ENCODE assay signal across 22 cellular contexts in the genomic region with DNA sequence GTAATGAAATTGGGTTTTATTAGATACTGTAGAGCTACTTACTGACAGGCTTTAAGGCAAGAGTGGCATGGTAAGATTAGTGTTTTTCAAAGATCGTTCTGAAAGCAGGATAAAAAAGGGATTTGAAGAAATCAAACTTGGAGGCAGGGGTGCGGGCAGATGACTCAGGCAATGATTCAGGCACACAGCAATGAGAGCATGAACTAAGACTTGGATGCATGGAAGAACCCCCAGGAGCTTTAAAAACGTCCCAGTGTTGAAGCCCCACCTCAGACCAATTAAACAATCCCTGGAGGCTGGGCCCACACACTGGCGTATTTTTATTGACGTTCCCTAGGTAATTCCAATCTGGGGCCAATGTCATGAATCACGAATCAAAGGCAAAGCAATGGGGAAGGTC.
DNase-seq lines count a peak whose midpoint lies in the region; FAIRE-seq and TF ChIP-seq lines count a peak whose summit lies in the region.
"Had no signal": no experiment of that assay in that cellular context is flagged by ENCODE, and none has a peak within 500 bp of the region (broad histone marks: within the 10 kb centered on the region; RNA-seq: fewer than 3 reads in every experiment).

No MANE protein-coding gene starts in this region.

- no peak for TF ChIP-seq CTCF in bronchial epithelial cell (IDR thresholded peaks at IDR 0.05; ENCODE audit: insufficient read depth, low read length, severe bottlenecking)

- peaks cover 8% of the 10 kb centered on the region for H3K4me1 ChIP-seq in mesodermal cell (ENCODE audit: control insufficient read depth, insufficient read depth, low read length, poor library complexity, severe bottlenecking)
- H3K4me1 ChIP-seq: BLaER1, testis had no signal

- no peaks in the 10 kb centered on the region for H3K4me1 Mint-ChIP-seq in activated naive CD4-positive, alpha-beta T cell treated with anti-CD3 and anti-CD28 coated beads, Interleukin-2, amount 10 ng/mL, durations not matched to agents 7 days and 5 days

- no peaks in the 10 kb centered on the region for H3K36me3 Mint-ChIP-seq in activated naive CD4-positive, alpha-beta T cell treated with anti-CD3 and anti-CD28 coated beads, Interleukin-2, amount 10 ng/mL, durations not matched to agents 7 days and 5 days

- H3K27ac ChIP-seq in mesodermal cell (ENCODE audit: low read depth, low read length, severe bottlenecking) = peak overlapping the region; percentile 2
- H3K27ac ChIP-seq: BLaER1, testis had no signal

- no peak overlapping the region for H3K27ac Mint-ChIP-seq in activated naive CD4-positive, alpha-beta T cell treated with anti-CD3 and anti-CD28 coated beads, Interleukin-2, amount 10 ng/mL, durations not matched to agents 7 days and 5 days
- H3K27ac Mint-ChIP-seq: activated T-cell treated with anti-CD3 and anti-CD28 coated beads, Interleukin-2, amount 50 U/mL, for 72 hours had no signal

- CTCF ChIA-PET in activated naive CD4-positive, alpha-beta T cell treated with anti-CD3 and anti-CD28 coated beads, Interleukin-2, amount 10 ng/mL, durations not matched to agents 7 days and 5 days (lab: Charles Lee) = interaction anchor here (0.5 to 2.0 kb wide), 2 partner anchors 60 to 368 kb away, joined by 3 to 4 read pairs; no protein-coding TSS in a partner anchor

- no peaks in the 10 kb centered on the region for H3K9me3 Mint-ChIP-seq in activated naive CD4-positive, alpha-beta T cell treated with anti-CD3 and anti-CD28 coated beads, Interleukin-2, amount 10 ng/mL, durations not matched to agents 7 days and 5 days
- H3K9me3 Mint-ChIP-seq: activated T-cell treated with anti-CD3 and anti-CD28 coated beads, Interleukin-2, amount 50 U/mL, for 72 hours had no signal

- peaks cover 9% of the 10 kb centered on the region for H3K27me3 Mint-ChIP-seq in activated naive CD4-positive, alpha-beta T cell treated with anti-CD3 and anti-CD28 coated beads, Interleukin-2, amount 10 ng/mL, durations not matched to agents 7 days and 5 days

- DNase-seq in AG08396 (ENCODE audit: low spot score) = peak; percentile 24
- peak; percentile 71 for DNase-seq in LHCN-M2 (ENCODE audit: low read depth)
- DNase-seq in bronchial epithelial cell (ENCODE audit: low read depth) = peak; percentile 65
- DNase-seq in activated naive CD4-positive, alpha-beta T cell treated with anti-CD3 and anti-CD28 coated beads, Interleukin-2, amount 10 ng/mL, durations not matched to agents 7 days and 5 days = no peak
- DNase-seq in NCI-H2029 (lab: John Stamatoyannopoulos, UW) = no peak
- no peak for DNase-seq in NCI-H1436 (lab: John Stamatoyannopoulos, UW)
- DNase-seq in iPS-NIHi7 (ENCODE audit: extremely low spot score) = no peak
- DNase-seq: activated CD4-positive, alpha-beta T cell treated with anti-CD3 and anti-CD28 coated beads for 48 hours; activated T-cell treated with anti-CD3 and anti-CD28 coated beads, Interleukin-2, amount 50 U/mL, for 72 hours; anterior cingulate cortex; DMS79; mucosa of descending colon; NCI-H1417 treated with DMSO at 0.1 percent for 48 hours; NCI-H524 treated with DMSO at 0.1 percent for 48 hours; posterior cingulate gyrus; T-helper 2 cell; testis had no signal

- H3K36me3 ChIP-seq in bronchial epithelial cell (ENCODE audit: control insufficient read depth, insufficient read depth, low read length) = no peaks in the 10 kb centered on the region
- H3K36me3 ChIP-seq in mesodermal cell (ENCODE audit: control insufficient read depth, insufficient read depth, low read length) = no peaks in the 10 kb centered on the region
- H3K36me3 ChIP-seq: BLaER1 had no signal

- H3K27me3 ChIP-seq in bronchial epithelial cell (ENCODE audit: control insufficient read depth, insufficient read depth, low read length) = no peaks in the 10 kb centered on the region
- H3K27me3 ChIP-seq: BLaER1, testis had no signal

- H3K9me3 ChIP-seq in mesodermal cell (ENCODE audit: control insufficient read depth, low read length) = no peaks in the 10 kb centered on the region
- H3K9me3 ChIP-seq: BLaER1, mucosa of descending colon, testis had no signal

- 83 to 84% methylated on average over 6 of the region's 6 CpGs for WGBS in mesodermal cell (ENCODE audit: insufficient coverage in 2 of 2), 2 experiments

- no peak for FAIRE-seq in bronchial epithelial cell (lab: Jason Lieb, UNC)
- FAIRE-seq: GM12892, islet of Langerhans, RCC 7860 had no signal

- no peak overlapping the region for H3K4me3 Mint-ChIP-seq in activated naive CD4-positive, alpha-beta T cell treated with anti-CD3 and anti-CD28 coated beads, Interleukin-2, amount 10 ng/mL, durations not matched to agents 7 days and 5 days
- H3K4me3 Mint-ChIP-seq: activated T-cell treated with anti-CD3 and anti-CD28 coated beads, Interleukin-2, amount 50 U/mL, for 72 hours had no signal

- H3K4me3 ChIP-seq in bronchial epithelial cell (ENCODE audit: low read depth, low read length) (no peak overlapping the region), mesodermal cell (ENCODE audit: extremely low read depth, insufficient read depth, low read length, poor library complexity, severe bottlenecking) (no peak overlapping the region)
- H3K4me3 ChIP-seq: BLaER1, mucosa of descending colon, testis had no signal

Comparison
In these comparisons a context has a peak if more than half of its experiments do, and no peak if none do; other contexts are left out.
1. DNase-seq: peak in AG08396 (single experiment), LHCN-M2 (single experiment) and bronchial epithelial cell (single experiment); none in activated naive CD4-positive, alpha-beta T cell treated with anti-CD3 and anti-CD28 coated beads, Interleukin-2, amount 10 ng/mL, durations not matched to agents 7 days and 5 days (single experiment), NCI-H2029 (single experiment), NCI-H1436 (single experiment) and iPS-NIHi7 (single experiment).